ENCODE assay signal across 37 cellular contexts in genomic region chr5:133864711-133865110, GRCh38.
"Had no signal": no experiment of that assay in that cellular context is flagged by ENCODE, and none has a peak within 500 bp of the region (broad histone marks: within the 10 kb centered on the region; RNA-seq: fewer than 3 reads in every experiment).

No MANE protein-coding gene starts in this region.

- H3K9me3 ChIP-seq: ascending aorta, MG63, Peyer's patch had no signal

- H3K4me3 ChIP-seq: ascending aorta, cardiac muscle cell, MG63, Peyer's patch had no signal

- H3K9me3 Mint-ChIP-seq: activated B cell treated with CpG ODN at 0.5 μM for 24 hours; activated CD4-positive, alpha-beta memory T cell treated with anti-CD3 and anti-CD28 coated beads for 36 hours; activated naive CD4-positive, alpha-beta T cell treated with anti-CD3 and anti-CD28 coated beads for 36 hours; activated T-cell treated with anti-CD3 and anti-CD28 coated beads, Interleukin-2, amount 50 U/mL, for 4 hours; activated T-helper 1 cell treated with anti-CD3 and anti-CD28 coated beads, Interleukin-12 subunit alpha, Interleukin-12 subunit beta, Interleukin-2, Interleukin-4 antibody, amounts not matched to agents 30 ng/mL and 10 ng/mL and 1 ng/mL, durations not matched to agents 14 hours and 24 hours and 36 hours had no signal

- H3K27me3 ChIP-seq: ascending aorta, cardiac muscle cell, MG63, Peyer's patch had no signal

- H3K36me3 ChIP-seq: ascending aorta, cardiac muscle cell, MG63, Peyer's patch had no signal

- H3K4me1 ChIP-seq: ascending aorta, Peyer's patch had no signal

- DNase-seq: activated B cell treated with CpG ODN at 0.5 μM for 24 hours; activated CD4-positive, alpha-beta memory T cell treated with anti-CD3 and anti-CD28 coated beads for 36 hours; activated CD4-positive, alpha-beta T cell treated with anti-CD3 and anti-CD28 coated beads for 4 hours; activated CD4-positive, alpha-beta T cell treated with anti-CD3 and anti-CD28 coated beads, Interleukin-2, amount 50 U/mL, for 1 hour; activated CD4-positive, CD25-positive, alpha-beta regulatory T cell treated with anti-CD3 and anti-CD28 coated beads, Interleukin-2, amount 50 U/mL, for 72 hours; activated CD8-positive, alpha-beta memory T cell treated with anti-CD3 and anti-CD28 coated beads, Interleukin-2, amount 50 U/mL, for 4 hours; activated gamma-delta T cell treated with Interleukin-2 at 50 U/mL for 16 hours; activated naive CD4-positive, alpha-beta T cell treated with anti-CD3 and anti-CD28 coated beads for 36 hours; activated T-cell treated with anti-CD3 and anti-CD28 coated beads for 4 hours; activated T-cell treated with anti-CD3 and anti-CD28 coated beads, Interleukin-2, amount 50 U/mL, for 4 hours; amygdala; Kasumi-1; KG1; MG63; NCI-H1092 treated with DMSO at 0.1 percent for 48 hours; NCI-H146; NCI-H187; NCI-H2029 treated with DMSO at 0.1 percent for 48 hours; NCI-H2107; NCI-H2171; NCI-H510A; NCI-H526; NCI-H748 treated with DMSO at 0.1 percent for 48 hours; NK-92 treated with Interleukin-12 subunit alpha and Interleukin-12 subunit beta, amount 100 ng/mL, for 24 hours; PC-3; RPMI8226; SW 1271; T-helper 1 cell; T-helper 2 cell; T-helper 9 cell had no signal

- H3K27ac ChIP-seq: ascending aorta, cardiac muscle cell, Peyer's patch, VCaP had no signal

- H3K27ac Mint-ChIP-seq: activated B cell treated with CpG ODN at 0.5 μM for 24 hours; activated CD4-positive, alpha-beta memory T cell treated with anti-CD3 and anti-CD28 coated beads for 36 hours; activated naive CD4-positive, alpha-beta T cell treated with anti-CD3 and anti-CD28 coated beads for 36 hours; activated T-helper 1 cell treated with anti-CD3 and anti-CD28 coated beads, Interleukin-12 subunit alpha, Interleukin-12 subunit beta, Interleukin-2, Interleukin-4 antibody, amounts not matched to agents 30 ng/mL and 10 ng/mL and 1 ng/mL, durations not matched to agents 14 hours and 24 hours and 36 hours had no signal

- H3K36me3 Mint-ChIP-seq: activated CD4-positive, alpha-beta memory T cell treated with anti-CD3 and anti-CD28 coated beads for 36 hours had no signal

- H3K27me3 Mint-ChIP-seq: activated B cell treated with CpG ODN at 0.5 μM for 24 hours had no signal

- H3K4me3 Mint-ChIP-seq: activated B cell treated with CpG ODN at 0.5 μM for 24 hours; activated CD4-positive, alpha-beta memory T cell treated with anti-CD3 and anti-CD28 coated beads for 36 hours; activated naive CD4-positive, alpha-beta T cell treated with anti-CD3 and anti-CD28 coated beads for 36 hours; activated T-cell treated with anti-CD3 and anti-CD28 coated beads, Interleukin-2, amount 50 U/mL, for 4 hours; activated T-helper 1 cell treated with anti-CD3 and anti-CD28 coated beads, Interleukin-12 subunit alpha, Interleukin-12 subunit beta, Interleukin-2, Interleukin-4 antibody, amounts not matched to agents 30 ng/mL and 10 ng/mL and 1 ng/mL, durations not matched to agents 14 hours and 24 hours and 36 hours had no signal

- ATAC-seq: activated naive CD4-positive, alpha-beta T cell treated with anti-CD3 and anti-CD28 coated beads, Interleukin-2, amount 50 U/mL, for 72 hours; activated T-cell treated with anti-CD3 and anti-CD28 coated beads, Interleukin-2, amount 50 U/mL, for 4 hours; PC-3; Right ventricle myocardium inferior had no signal
